11 cellular contexts compared by ENCODE assay signal in the genomic region with DNA sequence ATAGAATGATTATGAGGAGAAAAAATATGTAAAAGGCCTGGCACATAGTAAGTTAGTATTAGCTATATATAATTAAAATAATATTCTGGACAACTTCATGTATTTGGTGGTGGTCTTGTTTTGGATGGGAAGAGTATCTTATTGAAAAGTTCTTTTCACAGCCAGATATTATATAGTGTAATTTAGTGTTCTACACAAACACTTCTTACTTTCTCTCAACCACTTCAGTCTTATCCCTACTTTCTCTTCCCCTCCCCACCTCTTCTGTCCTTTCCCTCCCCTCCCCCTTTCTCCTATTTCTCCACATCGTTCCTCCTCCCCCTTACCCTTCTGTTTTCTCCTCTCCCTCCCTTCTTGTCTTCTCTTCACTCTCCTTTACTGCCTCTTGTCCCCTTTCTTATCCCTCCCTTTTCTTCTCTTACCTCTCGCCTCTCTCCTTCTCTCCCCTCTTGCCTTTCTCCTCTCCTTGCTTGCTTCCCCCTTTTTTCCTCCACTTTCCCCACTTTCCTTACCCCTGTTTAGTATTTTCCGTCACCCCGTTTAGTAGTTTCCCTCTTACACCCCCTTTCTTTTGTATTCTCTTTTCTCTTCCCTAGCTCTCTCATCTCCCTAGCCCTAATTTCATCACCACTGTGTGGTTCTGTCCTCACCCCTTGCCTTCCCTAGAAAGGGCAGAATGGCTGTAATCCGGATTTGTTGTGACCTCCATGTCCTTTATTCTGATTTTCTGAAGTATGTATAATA.
A peak's percentile ranks its signal among the peaks of the same experiment; 100 is the strongest.
DNase-seq lines count a peak whose midpoint lies in the region; ATAC-seq and TF ChIP-seq lines count a peak whose summit lies in the region.
"Had no signal": no experiment of that assay in that cellular context is flagged by ENCODE, and none has a peak within 500 bp of the region (broad histone marks: within the 10 kb centered on the region; RNA-seq: fewer than 3 reads in every experiment).

No MANE protein-coding gene starts in this region.

- ATAC-seq in HG03039 (IDR thresholded peaks at IDR 0.05; ENCODE audit: unreplicated experiment) (no peak), omental fat pad (ENCODE audit: low FRiP score) (no peak)

- TF ChIP-seq RAD21 in liver (IDR thresholded peaks at IDR 0.05): no peak

- in situ Hi-C loops in brain microvascular endothelial cell (cut with HindIII; ENCODE audit: low pct_ligation_motif_present, low sequenced_read_pairs): no loop called here

- peak overlapping the region; percentile 84 for H3K27ac ChIP-seq in HUES64 (ENCODE audit: low read depth, low read length)
- H3K27ac ChIP-seq in brain microvascular endothelial cell: peak overlapping the region; percentile 67
- peak overlapping the region; percentile 28 to 29 for H3K27ac ChIP-seq in liver (ENCODE audit: low read depth in 1 of 2, low read length in 2 of 2)
- H3K27ac ChIP-seq: VCaP had no signal

- H3K36me3 ChIP-seq in HUES64 (ENCODE audit: insufficient read depth, low read length) (peaks cover 32% of the 10 kb centered on the region), brain microvascular endothelial cell (replicated peaks) (peaks cover 24% of the 10 kb centered on the region), liver (ENCODE audit: control insufficient read depth in 4 of 4, insufficient read depth in 3 of 4, low read depth in 1 of 4, low read length in 3 of 4) (peaks cover 0 to 22% (median 17%) of the 10 kb centered on the region in 4 donors)

- DNase-seq in AML-193 (lab: John Stamatoyannopoulos, UW) (peak; percentile 34 to 55), brain microvascular endothelial cell (no peak), HEK293T (ENCODE audit: extremely low spot score) (no peak), NCI-H2029 (lab: John Stamatoyannopoulos, UW) (no peak), omental fat pad (ENCODE audit: low spot score) (no peak)
- DNase-seq: caudate nucleus, NCI-H2171 had no signal

- no peaks in the 10 kb centered on the region for H3K27me3 ChIP-seq in HUES64 (ENCODE audit: insufficient read depth, low read length)
- H3K27me3 ChIP-seq in brain microvascular endothelial cell (replicated peaks): no peaks in the 10 kb centered on the region
- H3K27me3 ChIP-seq in liver (ENCODE audit: control insufficient read depth in 4 of 4, insufficient read depth in 4 of 4, low read length in 3 of 4): no peaks in the 10 kb centered on the region

- POLR2A ChIA-PET in HEK293T (lab: Yijun Ruan, JAX): no interaction called here

- H3K4me3 ChIP-seq in HUES64 (ENCODE audit: low read length): peak overlapping the region; percentile 54
- peak overlapping the region; percentile 23 for H3K4me3 ChIP-seq in brain microvascular endothelial cell (ENCODE audit: low read depth, low read length)
- peak overlapping the region in 1 of 3 donors; percentile 25 for H3K4me3 ChIP-seq in liver (ENCODE audit: low read depth in 1 of 3, low read length in 3 of 3)

- H3K9ac ChIP-seq in HUES64 (ENCODE audit: low read depth, low read length) (peak overlapping the region; percentile 82), liver (ENCODE audit: low read depth in 1 of 2, low read length in 2 of 2) (peak overlapping the region in 1 of 2 donors; percentile 54)

- 12% methylated on average over 5 of the region's 5 CpGs for WGBS in HUES64
- 41% methylated on average over 5 of the region's 5 CpGs for WGBS in liver

- TF ChIP-seq CTCF in brain microvascular endothelial cell (IDR thresholded peaks at IDR 0.05; ENCODE audit: low read depth, low read length, missing control alignments): no peak
- no peak for TF ChIP-seq CTCF in liver (IDR thresholded peaks at IDR 0.05; ENCODE audit: low read depth, low read length, missing input control)
- TF ChIP-seq CTCF in omental fat pad (IDR thresholded peaks at IDR 0.05): no peak

- H3K9me3 ChIP-seq in HUES64 (ENCODE audit: insufficient read depth, low read depth, low read length) (no peaks in the 10 kb centered on the region), liver (ENCODE audit: control insufficient read depth in 4 of 4, low read length in 3 of 4) (no peaks in the 10 kb centered on the region)

- CTCF ChIA-PET in HEK293T (lab: Yijun Ruan, JAX): no interaction called here

- H3K4me1 ChIP-seq in HUES64 (ENCODE audit: insufficient read depth, low read length) (peaks cover 31% of the 10 kb centered on the region), liver (ENCODE audit: control insufficient read depth in 4 of 4, insufficient read depth in 4 of 4, low read length in 3 of 4) (peaks cover 0 to 39% (median 25%) of the 10 kb centered on the region in 4 donors)

TF ChIP-seq in liver, 16 proteins besides CTCF, POLR2A, EP300 and RAD21:
- TF ChIP-seq, protein P1, sequence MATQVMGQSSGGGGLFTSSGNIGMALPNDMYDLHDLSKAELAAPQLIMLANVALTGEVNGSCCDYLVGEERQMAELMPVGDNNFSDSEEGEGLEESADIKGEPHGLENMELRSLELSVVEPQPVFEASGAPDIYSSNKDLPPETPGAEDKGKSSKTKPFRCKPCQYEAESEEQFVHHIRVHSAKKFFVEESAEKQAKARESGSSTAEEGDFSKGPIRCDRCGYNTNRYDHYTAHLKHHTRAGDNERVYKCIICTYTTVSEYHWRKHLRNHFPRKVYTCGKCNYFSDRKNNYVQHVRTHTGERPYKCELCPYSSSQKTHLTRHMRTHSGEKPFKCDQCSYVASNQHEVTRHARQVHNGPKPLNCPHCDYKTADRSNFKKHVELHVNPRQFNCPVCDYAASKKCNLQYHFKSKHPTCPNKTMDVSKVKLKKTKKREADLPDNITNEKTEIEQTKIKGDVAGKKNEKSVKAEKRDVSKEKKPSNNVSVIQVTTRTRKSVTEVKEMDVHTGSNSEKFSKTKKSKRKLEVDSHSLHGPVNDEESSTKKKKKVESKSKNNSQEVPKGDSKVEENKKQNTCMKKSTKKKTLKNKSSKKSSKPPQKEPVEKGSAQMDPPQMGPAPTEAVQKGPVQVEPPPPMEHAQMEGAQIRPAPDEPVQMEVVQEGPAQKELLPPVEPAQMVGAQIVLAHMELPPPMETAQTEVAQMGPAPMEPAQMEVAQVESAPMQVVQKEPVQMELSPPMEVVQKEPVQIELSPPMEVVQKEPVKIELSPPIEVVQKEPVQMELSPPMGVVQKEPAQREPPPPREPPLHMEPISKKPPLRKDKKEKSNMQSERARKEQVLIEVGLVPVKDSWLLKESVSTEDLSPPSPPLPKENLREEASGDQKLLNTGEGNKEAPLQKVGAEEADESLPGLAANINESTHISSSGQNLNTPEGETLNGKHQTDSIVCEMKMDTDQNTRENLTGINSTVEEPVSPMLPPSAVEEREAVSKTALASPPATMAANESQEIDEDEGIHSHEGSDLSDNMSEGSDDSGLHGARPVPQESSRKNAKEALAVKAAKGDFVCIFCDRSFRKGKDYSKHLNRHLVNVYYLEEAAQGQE (IDR thresholded peaks at IDR 0.05): no peak
TF ChIP-seq in liver: peak in this region for 0.

TF ChIP-seq in HEK293T, 16 proteins besides CTCF, POLR2A, EP300 and RAD21:
- TF ChIP-seq L3MBTL2 (conservative IDR thresholded peaks at IDR 0.05) (no peak), FOXK2 (IDR thresholded peaks at IDR 0.05) (no peak), SUZ12 (IDR thresholded peaks at IDR 0.05) (no peak), FOXA1 (IDR thresholded peaks at IDR 0.05) (no peak), CTBP1 (IDR thresholded peaks at IDR 0.05; ENCODE audit: borderline replicate concordance) (no peak), HDGF (IDR thresholded peaks at IDR 0.05; ENCODE audit: borderline replicate concordance) (no peak)

Comparison
In these comparisons a context has a peak if more than half of its experiments do, and no peak if none do; other contexts are left out.
1. DNase-seq: peak in AML-193 (2 of 2); none in brain microvascular endothelial cell (single experiment), HEK293T (single experiment), NCI-H2029 (single experiment) and omental fat pad (single experiment).
2. H3K27ac ChIP-seq: peak in every context shown above with its lines; median percentile 84 in HUES64; 67 in brain microvascular endothelial cell; 28 in liver.